8 cellular contexts compared by ENCODE assay signal in the genomic region with DNA sequence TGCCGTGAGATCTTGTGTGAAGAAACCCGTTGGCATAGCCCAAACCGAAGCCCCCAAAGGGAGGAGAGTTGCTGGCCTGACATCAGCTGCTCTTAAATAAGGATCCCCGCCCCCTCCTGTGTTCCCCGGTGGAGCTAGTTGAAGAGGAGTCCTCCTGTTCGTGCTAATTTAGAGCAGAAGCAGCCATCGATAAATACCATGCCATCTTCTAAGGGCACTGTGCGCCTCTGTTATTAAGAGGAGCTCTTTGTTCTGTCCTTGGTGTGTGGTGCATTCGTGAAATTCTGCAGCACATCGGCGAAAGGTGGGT. TPM values are rescaled to one million over a fixed set of nuclear protein-coding genes. Genes with fewer than 3 reads are reported as not detected.
DNase-seq lines count a peak whose midpoint lies in the region; ATAC-seq and TF ChIP-seq lines count a peak whose summit lies in the region.

No MANE protein-coding gene starts in this region.

- no peak overlapping the region for H2BK120ac ChIP-seq in neuronal stem cell (ENCODE audit: low read depth, low read length)

- H4K91ac ChIP-seq in neuronal stem cell (ENCODE audit: low read depth, low read length, poor library complexity), result no peak overlapping the region

- peaks cover 19 to 29% (median 26%) of the 10 kb centered on the region in 10 experiments for H3K4me1 ChIP-seq in BLaER1 treated with 17β-estradiol and CSF1 and Interleukin-3, amounts not matched to agents 10 nM and 100 nM
- H3K4me1 ChIP-seq in neuronal stem cell (ENCODE audit: control insufficient read depth in 2 of 2, insufficient read depth in 1 of 2, low read depth in 1 of 2, low read length in 2 of 2), result peaks cover 4 to 5% of the 10 kb centered on the region in 2 donors

- peak overlapping the region; percentile 80 to 94 (median 86) for H3K9ac ChIP-seq in BLaER1 treated with 17β-estradiol and CSF1 and Interleukin-3, amounts not matched to agents 10 nM and 100 nM
- peak overlapping the region; percentile 97 for H3K9ac ChIP-seq in neuronal stem cell (ENCODE audit: low read depth, low read length, poor library complexity)

- peak overlapping the region; percentile 96 for H3K18ac ChIP-seq in neuronal stem cell (ENCODE audit: low read length)

- no CpG with 5 or more reads among the region's 11 CpGs for WGBS in neuronal stem cell (ENCODE audit: extremely low coverage in 2 of 2, insufficient read length in 2 of 2, insufficient replicate concordance in 1 of 2), 2 donors

- H3K27me3 ChIP-seq in BLaER1 treated with 17β-estradiol and CSF1 and Interleukin-3, amounts not matched to agents 10 nM and 100 nM, result no peaks in the 10 kb centered on the region
- H3K27me3 ChIP-seq in WERI-Rb-1 (ENCODE audit: insufficient read depth, low read depth, severe bottlenecking) (no peaks in the 10 kb centered on the region), neuronal stem cell (ENCODE audit: control insufficient read depth in 3 of 3, insufficient read depth in 3 of 3, low read depth in 1 of 3, low read length in 3 of 3) (no peaks in the 10 kb centered on the region)

- DNase-seq in WERI-Rb-1, result no peak
- DNase-seq in fibroblast of the aortic adventitia (ENCODE audit: low read depth), result peak; percentile 48
- DNase-seq in neuronal stem cell (ENCODE audit: low spot score), result no peak
- DNase-seq in activated CD4-positive, CD25-positive, alpha-beta regulatory T cell (lab: John Stamatoyannopoulos, UW), result no peak
- DNase-seq in activated CD4-positive, alpha-beta T cell treated with anti-CD3 and anti-CD28 coated beads for 48 hours, result no peak

- H3K36me3 ChIP-seq in BLaER1 treated with 17β-estradiol and CSF1 and Interleukin-3, amounts not matched to agents 10 nM and 100 nM, result peaks cover 0 to 14% (median 5%) of the 10 kb centered on the region in 11 experiments; a peak in 11 of 22 replicates
- H3K36me3 ChIP-seq in WERI-Rb-1, result peaks cover 6% of the 10 kb centered on the region; the same call in 1 of the 2 replicates
- H3K36me3 ChIP-seq in neuronal stem cell (replicated peaks in 1 of 2; ENCODE audit: control insufficient read depth in 2 of 2, insufficient read depth in 2 of 2, low read length in 2 of 2), result peaks cover 2 to 23% of the 10 kb centered on the region in 2 donors

- H3K4ac ChIP-seq in neuronal stem cell (ENCODE audit: low read length), result no peak overlapping the region

- peak overlapping the region; percentile 51 to 91 (median 85); a peak in 21 of 22 replicates for H3K27ac ChIP-seq in BLaER1 treated with 17β-estradiol and CSF1 and Interleukin-3, amounts not matched to agents 10 nM and 100 nM
- H3K27ac ChIP-seq in WERI-Rb-1 (peak overlapping the region; percentile 82), neuronal stem cell (replicated peaks; ENCODE audit: low read length) (peak overlapping the region; percentile 91)

- H2AFZ ChIP-seq in neuronal stem cell (ENCODE audit: low read length), result peak overlapping the region; percentile 97

- no peak overlapping the region for H3K23ac ChIP-seq in neuronal stem cell (ENCODE audit: low read depth, low read length, poor library complexity)

- peak overlapping the region; percentile 23 for H3K14ac ChIP-seq in neuronal stem cell (ENCODE audit: low read length)

- ATAC-seq in GM19043 (IDR thresholded peaks at IDR 0.05; ENCODE audit: low read depth, unreplicated experiment) (peak; percentile 4), HG03520 (IDR thresholded peaks at IDR 0.05; ENCODE audit: unreplicated experiment) (peak; percentile 8)

- peaks cover 0 to 42% (median 13%) of the 10 kb centered on the region in 11 experiments; a peak in 9 of 22 replicates for H4K20me1 ChIP-seq in BLaER1 treated with 17β-estradiol and CSF1 and Interleukin-3, amounts not matched to agents 10 nM and 100 nM

- H3K9me3 ChIP-seq in BLaER1 treated with 17β-estradiol and CSF1 and Interleukin-3, amounts not matched to agents 10 nM and 100 nM (replicated peaks in 1 of 11), result peaks cover 8 to 18% (median 13%) of the 10 kb centered on the region in 11 experiments
- H3K9me3 ChIP-seq in WERI-Rb-1 (ENCODE audit: severe bottlenecking), result no peaks in the 10 kb centered on the region
- peaks cover 1 to 8% of the 10 kb centered on the region in 2 donors for H3K9me3 ChIP-seq in neuronal stem cell (replicated peaks in 1 of 2; ENCODE audit: control insufficient read depth in 2 of 2, insufficient read depth in 1 of 2, low read depth in 1 of 2, low read length in 2 of 2)

- H2BK15ac ChIP-seq in neuronal stem cell (ENCODE audit: low read length), result no peak overlapping the region

- peak overlapping the region; percentile 77 to 95 (median 86) for H3K4me3 ChIP-seq in BLaER1 treated with 17β-estradiol and CSF1 and Interleukin-3, amounts not matched to agents 10 nM and 100 nM
- H3K4me3 ChIP-seq in WERI-Rb-1 (ENCODE audit: low read depth, low read length) (peak overlapping the region; percentile 95), fibroblast of the aortic adventitia (ENCODE audit: low read depth, low read length) (peak overlapping the region; percentile 86), neuronal stem cell (ENCODE audit: low read length in 2 of 2) (peak overlapping the region; percentile 87 to 100)

- no peak overlapping the region for H2BK5ac ChIP-seq in neuronal stem cell (ENCODE audit: low read length)

- no peak overlapping the region for H2AK5ac ChIP-seq in neuronal stem cell (ENCODE audit: low read depth, low read length)

- no peak overlapping the region for H4K8ac ChIP-seq in neuronal stem cell (ENCODE audit: low read depth, low read length)

- peak overlapping the region; percentile 42 for H2BK12ac ChIP-seq in neuronal stem cell (ENCODE audit: low read length)

- peak overlapping the region; percentile 82 to 95 (median 88) for H3K4me2 ChIP-seq in BLaER1 treated with 17β-estradiol and CSF1 and Interleukin-3, amounts not matched to agents 10 nM and 100 nM
- H3K4me2 ChIP-seq in neuronal stem cell (ENCODE audit: insufficient read depth, low read length, poor library complexity, severe bottlenecking), result peak overlapping the region; percentile 58

- no peaks in the 10 kb centered on the region for H3K79me1 ChIP-seq in neuronal stem cell (ENCODE audit: low read depth, low read length)

- TF ChIP-seq CTCF in WERI-Rb-1 (IDR thresholded peaks at IDR 0.05; ENCODE audit: low read depth, low read length) (no peak), fibroblast of the aortic adventitia (IDR thresholded peaks at IDR 0.05; ENCODE audit: insufficient read depth, low read length) (no peak)

RNA-seq across cellular contexts. Expression of gene KLHL7, which starts 0.9 kb away (rescaled TPM):
- total RNA-seq in fibroblast of the aortic adventitia (ENCODE audit: low replicate concordance), result 28.5 and 152 TPM in 2 replicates
- 55.9 TPM for polyA plus RNA-seq in neuronal stem cell (2013, experiment 1 of 2)
- 56.5 TPM for polyA plus RNA-seq in neuronal stem cell (2013, experiment 2 of 2)
